In genomic region chr6:114327074-114327473, GRCh38 we compare ENCODE assay signal across 18 cellular contexts. TPM values are rescaled to one million over a fixed set of nuclear protein-coding genes. Genes with fewer than 3 reads are reported as not detected.
A peak's percentile ranks its signal among the peaks of the same experiment; 100 is the strongest.
DNase-seq lines count a peak whose midpoint lies in the region; ATAC-seq and TF ChIP-seq lines count a peak whose summit lies in the region.
"Had no signal": no experiment of that assay in that cellular context is flagged by ENCODE, and none has a peak within 500 bp of the region (broad histone marks: within the 10 kb centered on the region; RNA-seq: fewer than 3 reads in every experiment).

No MANE protein-coding gene starts in this region.

- no peak overlapping the region for H2AK5ac ChIP-seq in mesendoderm (ENCODE audit: low read length)

- no peak overlapping the region for H4K8ac ChIP-seq in mesendoderm (ENCODE audit: low read depth, low read length)

- no peak overlapping the region for H3K27ac ChIP-seq in mesendoderm (ENCODE audit: low read depth, low read length)
- H3K27ac ChIP-seq: A549 had no signal

- H4K5ac ChIP-seq in mesendoderm (ENCODE audit: low read length) = no peak overlapping the region

- no peak overlapping the region for H3K23ac ChIP-seq in mesendoderm (ENCODE audit: low read length)

- DNase-seq in BE2C (no peak), HT-29 (ENCODE audit: low spot score) (peak; percentile 26), WTC11 (ENCODE audit: low spot score) (no peak), mesendoderm (peak; percentile 68), GM19238 (ENCODE audit: insufficient read length, low spot score) (no peak), glutamatergic neuron (no peak)
- DNase-seq: AML-193; CD4-positive, alpha-beta T cell; DND-41; GDM1; IMR-90; NCI-H1436 treated with DMSO at 0.1 percent for 48 hours; NCI-H226; NCI-H526 treated with DMSO at 0.1 percent for 48 hours; NK-92 treated with Interleukin-12 subunit alpha and Interleukin-12 subunit beta, amount 100 ng/mL, for 24 hours had no signal

- CTCF ChIA-PET in WTC11 (lab: Charles Lee) = interaction anchor here (0.5 to 1.2 kb wide), 4 partner anchors 16 to 219 kb away, joined by 3 to 5 read pairs (median 3); no protein-coding TSS in a partner anchor

- H3K9me3 Mint-ChIP-seq in WTC11 = no peaks in the 10 kb centered on the region
- H3K9me3 Mint-ChIP-seq in glutamatergic neuron (ENCODE audit: unreplicated experiment) = peaks cover 2% of the 10 kb centered on the region

- H3K79me2 ChIP-seq in mesendoderm (ENCODE audit: control insufficient read depth, insufficient read depth, low read length) = peaks cover 5% of the 10 kb centered on the region

- peaks cover 12% of the 10 kb centered on the region for H3K36me3 ChIP-seq in BE2C
- H3K36me3 ChIP-seq in mesendoderm (ENCODE audit: control insufficient read depth, insufficient read depth, low read length) = no peaks in the 10 kb centered on the region

- H3K27me3 Mint-ChIP-seq in WTC11 (ENCODE audit: low read depth) = no peaks in the 10 kb centered on the region
- no peaks in the 10 kb centered on the region for H3K27me3 Mint-ChIP-seq in glutamatergic neuron (ENCODE audit: unreplicated experiment)
- H3K27me3 Mint-ChIP-seq: CD4-positive, alpha-beta T cell had no signal

- H3K4me1 ChIP-seq in BE2C (peaks cover 37% of the 10 kb centered on the region), mesendoderm (ENCODE audit: control insufficient read depth, low read depth, low read length) (peaks cover 5% of the 10 kb centered on the region)
- H3K4me1 ChIP-seq: A549 had no signal

- no peak overlapping the region for H3K56ac ChIP-seq in mesendoderm (ENCODE audit: low read length)

- ATAC-seq in WTC11 = no peak
- no peak for ATAC-seq in GM18868 (IDR thresholded peaks at IDR 0.05; ENCODE audit: unreplicated experiment)
- ATAC-seq: A549 had no signal

- H3K36me3 Mint-ChIP-seq in WTC11 (peaks cover 6% of the 10 kb centered on the region; the same call in 1 of the 2 replicates), glutamatergic neuron (ENCODE audit: unreplicated experiment) (no peaks in the 10 kb centered on the region)

- no peak overlapping the region for H3K9ac ChIP-seq in mesendoderm (ENCODE audit: low read length)

- H3K9me3 ChIP-seq in BE2C = no peaks in the 10 kb centered on the region
- H3K9me3 ChIP-seq: A549 had no signal

- H3K27ac Mint-ChIP-seq in WTC11 = peak overlapping the region; percentile 4
- H3K27ac Mint-ChIP-seq in glutamatergic neuron (ENCODE audit: unreplicated experiment) = no peak overlapping the region
- H3K27ac Mint-ChIP-seq: CD4-positive, alpha-beta T cell had no signal

- POLR2A ChIA-PET in WTC11 (lab: Charles Lee) = no interaction called here

- H3K4me1 Mint-ChIP-seq in WTC11 (peaks cover 85% of the 10 kb centered on the region), glutamatergic neuron (ENCODE audit: low read depth, unreplicated experiment) (no peaks in the 10 kb centered on the region)

- no peak overlapping the region for H3K4me3 Mint-ChIP-seq in WTC11
- no peak overlapping the region for H3K4me3 Mint-ChIP-seq in glutamatergic neuron (ENCODE audit: unreplicated experiment)
- H3K4me3 Mint-ChIP-seq: CD4-positive, alpha-beta T cell had no signal

- H2BK120ac ChIP-seq in mesendoderm (ENCODE audit: low read depth, low read length) = no peak overlapping the region

- no peak overlapping the region for H2BK5ac ChIP-seq in mesendoderm (ENCODE audit: low read length)

- TF ChIP-seq CTCF in BE2C (IDR thresholded peaks at IDR 0.05; ENCODE audit: low read depth, low read length) = peak; percentile 47
- TF ChIP-seq CTCF in WTC11 (IDR thresholded peaks at IDR 0.05) = no peak
- TF ChIP-seq CTCF in glutamatergic neuron (IDR thresholded peaks at IDR 0.05; ENCODE audit: partially characterized antibody, unreplicated experiment) = no peak

- peaks cover under 1% of the 10 kb centered on the region for H3K79me1 ChIP-seq in mesendoderm (ENCODE audit: low read length)

- no peak overlapping the region for H2BK15ac ChIP-seq in mesendoderm (replicated peaks; ENCODE audit: low read depth)

- H3K4ac ChIP-seq in mesendoderm (ENCODE audit: low read depth, low read length) = no peak overlapping the region

- no peaks in the 10 kb centered on the region for H3K27me3 ChIP-seq in BE2C
- no peaks in the 10 kb centered on the region for H3K27me3 ChIP-seq in mesendoderm (ENCODE audit: insufficient read depth, low read length, poor library complexity)

- H3K4me2 ChIP-seq in mesendoderm (ENCODE audit: low read length) = no peak overlapping the region
- H3K4me2 ChIP-seq: A549 had no signal

- H3K18ac ChIP-seq in mesendoderm (ENCODE audit: low read length) = no peak overlapping the region

- H3K4me3 ChIP-seq in BE2C (ENCODE audit: low read depth, low read length) = no peak overlapping the region
- H3K4me3 ChIP-seq in mesendoderm (ENCODE audit: low read length) = no peak overlapping the region
- H3K4me3 ChIP-seq: A549 had no signal

TF ChIP-seq in WTC11, 78 proteins besides CTCF, POLR2A, EP300 and RAD21:
- TF ChIP-seq ZNF121 (CRISPR knock-in tag; IDR thresholded peaks at IDR 0.05) (no peak), ARID4B (CRISPR knock-in tag; IDR thresholded peaks at IDR 0.05; ENCODE audit: borderline replicate concordance) (no peak), RORB (CRISPR knock-in tag; IDR thresholded peaks at IDR 0.05) (no peak), EMX1 (CRISPR knock-in tag; IDR thresholded peaks at IDR 0.05) (no peak), ZNF423 (CRISPR knock-in tag; IDR thresholded peaks at IDR 0.05) (no peak), NR1H2 (CRISPR knock-in tag; IDR thresholded peaks at IDR 0.05) (no peak), IRF2 (CRISPR knock-in tag; IDR thresholded peaks at IDR 0.05; ENCODE audit: borderline replicate concordance, low read depth) (no peak), MLX (CRISPR knock-in tag; IDR thresholded peaks at IDR 0.05) (no peak), ATF1 (CRISPR knock-in tag; IDR thresholded peaks at IDR 0.05) (no peak), MAX (CRISPR knock-in tag; IDR thresholded peaks at IDR 0.05) (no peak)
- TF ChIP-seq, protein P1, sequence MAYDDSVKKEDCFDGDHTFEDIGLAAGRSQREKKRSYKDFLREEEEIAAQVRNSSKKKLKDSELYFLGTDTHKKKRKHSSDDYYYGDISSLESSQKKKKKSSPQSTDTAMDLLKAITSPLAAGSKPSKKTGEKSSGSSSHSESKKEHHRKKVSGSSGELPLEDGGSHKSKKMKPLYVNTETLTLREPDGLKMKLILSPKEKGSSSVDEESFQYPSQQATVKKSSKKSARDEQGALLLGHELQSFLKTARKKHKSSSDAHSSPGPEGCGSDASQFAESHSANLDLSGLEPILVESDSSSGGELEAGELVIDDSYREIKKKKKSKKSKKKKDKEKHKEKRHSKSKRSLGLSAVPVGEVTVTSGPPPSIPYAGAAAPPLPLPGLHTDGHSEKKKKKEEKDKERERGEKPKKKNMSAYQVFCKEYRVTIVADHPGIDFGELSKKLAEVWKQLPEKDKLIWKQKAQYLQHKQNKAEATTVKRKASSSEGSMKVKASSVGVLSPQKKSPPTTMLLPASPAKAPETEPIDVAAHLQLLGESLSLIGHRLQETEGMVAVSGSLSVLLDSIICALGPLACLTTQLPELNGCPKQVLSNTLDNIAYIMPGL (CRISPR knock-in tag; IDR thresholded peaks at IDR 0.05) = no peak

RNA-seq across cellular contexts. Expression of gene HS3ST5, which starts 15.7 kb away (rescaled TPM):
- polyA plus RNA-seq in BE2C (2012; ENCODE audit: insufficient read depth, insufficient read length, low read depth) = 14.4 TPM
- total RNA-seq in HT-29 (2014; rRNA removed; shearing (Covaris generic)) = not detected in 2 replicates
- total RNA-seq in WTC11 (2021) = 8.1 to 8.7 TPM (median 8.6 TPM) in 3 replicates
- polyA plus RNA-seq in mesendoderm (2013, experiment 1 of 2) = 2.4 TPM
- polyA plus RNA-seq in mesendoderm (2013, experiment 2 of 2) = 2.3 TPM
- total RNA-seq in glutamatergic neuron (ENCODE audit: unreplicated experiment) = 17.4 TPM
- total RNA-seq: CD4-positive, alpha-beta T cell; H4; IMR-90 had no signal
- polyA plus RNA-seq: A549, IMR-90 had no signal

Comparison
In these comparisons a context has a peak if more than half of its experiments do, and no peak if none do; other contexts are left out.
1. DNase-seq: peak in HT-29 (single experiment) and mesendoderm (single experiment); none in BE2C (single experiment), WTC11 (single experiment), GM19238 (single experiment) and glutamatergic neuron (single experiment).